Comparison of ENCODE assay signal across 1 cellular context in genomic region chr16:62036101-62036806, GRCh38.
TF ChIP-seq lines count a peak whose summit lies in the region.

CDH8 (minus strand) TSS chr16:62036438; CDS start chr16:62021403, 15,035 bp downstream.

TF ChIP-seq in GM23338, 12 proteins besides CTCF, POLR2A, EP300 and RAD21 (continued from another document):
- TF ChIP-seq ZNF462 (CRISPR knock-in tag; IDR thresholded peaks at IDR 0.05) (no peak), EZH2 (IDR thresholded peaks at IDR 0.05; ENCODE audit: low read depth, unreplicated experiment) (no peak), CREB1 (CRISPR knock-in tag; IDR thresholded peaks at IDR 0.05; ENCODE audit: low read depth) (no peak), STAT1 (IDR thresholded peaks at IDR 0.05; ENCODE audit: unreplicated experiment) (no peak), ZNF114 (CRISPR knock-in tag; IDR thresholded peaks at IDR 0.05) (no peak)
